Comparison of ENCODE assay signal across 8 cellular contexts in genomic region chr12:124904306-124905098, GRCh38. TPM values are rescaled to one million over a fixed set of nuclear protein-coding genes. Genes with fewer than 3 reads are reported as not detected.
DNase-seq lines count a peak whose midpoint lies in the region; ATAC-seq and TF ChIP-seq lines count a peak whose summit lies in the region.

No MANE protein-coding gene starts in this region.

- H3K4me3 Mint-ChIP-seq in activated T-cell treated with anti-CD3 and anti-CD28 coated beads, Interleukin-2, amount 50 U/mL, for 24 hours, result no peak overlapping the region

- H3K9me3 ChIP-seq in lower lobe of right lung (no peaks in the 10 kb centered on the region), transverse colon (no peaks in the 10 kb centered on the region)

- TF ChIP-seq POLR2A in transverse colon (IDR thresholded peaks at IDR 0.05), result no peak

- intact Hi-C loops in lower lobe of right lung (cut with DNase I), result no loop called here
- intact Hi-C loops in transverse colon (cut with DNase I; ENCODE audit: low total_unique reads), result no loop called here

- peaks cover 24% of the 10 kb centered on the region for H3K4me1 ChIP-seq in lower lobe of right lung
- H3K4me1 ChIP-seq in transverse colon, result peaks cover 7 to 37% (median 21%) of the 10 kb centered on the region in 4 donors

- ATAC-seq in lower lobe of right lung (peak; percentile 85 to 93), HG02852 (IDR thresholded peaks at IDR 0.05; ENCODE audit: unreplicated experiment) (no peak), GM18909 (IDR thresholded peaks at IDR 0.05; ENCODE audit: poor library complexity, unreplicated experiment) (no peak)

- no peaks in the 10 kb centered on the region for H3K27me3 ChIP-seq in lower lobe of right lung (ENCODE audit: low read depth)
- H3K27me3 ChIP-seq in transverse colon, result no peaks in the 10 kb centered on the region

- WGBS in transverse colon (ENCODE audit: low coverage in 1 of 2), 2 donors, result 18 to 23% methylated on average over 9 to 15 of the region's 15 CpGs

- peak; percentile 84 for TF ChIP-seq EP300 in transverse colon (IDR thresholded peaks at IDR 0.05; ENCODE audit: low read depth)

- DNase-seq in EL, result peak; percentile 96
- peak; percentile 93 for DNase-seq in OCI-M1 (lab: John Stamatoyannopoulos, UW)
- DNase-seq in dermis blood vessel endothelial cell, result peak; percentile 88
- peak; percentile 87 for DNase-seq in lower lobe of right lung
- peak; percentile 86 for DNase-seq in transverse colon
- no peak for DNase-seq in activated T-cell treated with anti-CD3 and anti-CD28 coated beads, Interleukin-2, amount 50 U/mL, for 24 hours

- H3K27ac ChIP-seq in lower lobe of right lung, result peak overlapping the region; percentile 71
- peak overlapping the region; percentile 58 to 77 (median 71) for H3K27ac ChIP-seq in transverse colon

- in situ Hi-C loops in transverse colon (cut with MboI; ENCODE audit: low pct_ligation_motif_present in 1 of 4, low pct_unique_long_range_greater_than_20kb in 1 of 4, low sequenced_read_pairs in 3 of 4), result loop anchor here in 2 of 4 donors (5.0 to 10.0 kb wide), 2 partner anchors 38 to 860 kb away; no protein-coding TSS in a partner anchor

- H3K36me3 ChIP-seq in lower lobe of right lung, result no peaks in the 10 kb centered on the region
- no peaks in the 10 kb centered on the region for H3K36me3 ChIP-seq in transverse colon

- no peaks in the 10 kb centered on the region for H3K36me3 Mint-ChIP-seq in activated T-cell treated with anti-CD3 and anti-CD28 coated beads, Interleukin-2, amount 50 U/mL, for 24 hours (ENCODE audit: low read depth)

- H3K27me3 Mint-ChIP-seq in activated T-cell treated with anti-CD3 and anti-CD28 coated beads, Interleukin-2, amount 50 U/mL, for 24 hours, result no peaks in the 10 kb centered on the region

- TF ChIP-seq CTCF in lower lobe of right lung (IDR thresholded peaks at IDR 0.05), result no peak
- TF ChIP-seq CTCF in transverse colon (IDR thresholded peaks at IDR 0.05), result no peak

- H3K9me3 Mint-ChIP-seq in activated T-cell treated with anti-CD3 and anti-CD28 coated beads, Interleukin-2, amount 50 U/mL, for 24 hours, result no peaks in the 10 kb centered on the region

- peaks cover 11% of the 10 kb centered on the region for H3K4me1 Mint-ChIP-seq in activated T-cell treated with anti-CD3 and anti-CD28 coated beads, Interleukin-2, amount 50 U/mL, for 24 hours (ENCODE audit: low read depth)

- H3K27ac Mint-ChIP-seq in activated T-cell treated with anti-CD3 and anti-CD28 coated beads, Interleukin-2, amount 50 U/mL, for 24 hours, result no peak overlapping the region

- H3K4me3 ChIP-seq in lower lobe of right lung (no peak overlapping the region), transverse colon (peak overlapping the region in 1 of 4 donors; percentile 18)

RNA-seq across cellular contexts. Expression of gene UBC, which starts 9.9 kb away (rescaled TPM):
- total RNA-seq in dermis blood vessel endothelial cell (1,840 and 2,354 TPM in 2 replicates), lower lobe of right lung (977 TPM), transverse colon (1,000 to 10,000 TPM; 1,242 to 1,580 (median 1,406) TPM)

RNA-seq across cellular contexts. Expression of gene SCARB1, which starts 40.8 kb away (rescaled TPM):
- total RNA-seq in dermis blood vessel endothelial cell (42.5 and 44.1 TPM in 2 replicates), lower lobe of right lung (24.0 TPM), transverse colon (100 to 1,000 TPM in 1 of 4 donors, 10 to 100 TPM in 3; 33.7 to 252 (median 43.6) TPM)

Comparison
In these comparisons a context has a peak if more than half of its experiments do, and no peak if none do; other contexts are left out.
1. ATAC-seq: peak in lower lobe of right lung (2 of 2); none in HG02852 (single experiment) and GM18909 (single experiment).